24 cellular contexts compared by ENCODE assay signal in the genomic region with DNA sequence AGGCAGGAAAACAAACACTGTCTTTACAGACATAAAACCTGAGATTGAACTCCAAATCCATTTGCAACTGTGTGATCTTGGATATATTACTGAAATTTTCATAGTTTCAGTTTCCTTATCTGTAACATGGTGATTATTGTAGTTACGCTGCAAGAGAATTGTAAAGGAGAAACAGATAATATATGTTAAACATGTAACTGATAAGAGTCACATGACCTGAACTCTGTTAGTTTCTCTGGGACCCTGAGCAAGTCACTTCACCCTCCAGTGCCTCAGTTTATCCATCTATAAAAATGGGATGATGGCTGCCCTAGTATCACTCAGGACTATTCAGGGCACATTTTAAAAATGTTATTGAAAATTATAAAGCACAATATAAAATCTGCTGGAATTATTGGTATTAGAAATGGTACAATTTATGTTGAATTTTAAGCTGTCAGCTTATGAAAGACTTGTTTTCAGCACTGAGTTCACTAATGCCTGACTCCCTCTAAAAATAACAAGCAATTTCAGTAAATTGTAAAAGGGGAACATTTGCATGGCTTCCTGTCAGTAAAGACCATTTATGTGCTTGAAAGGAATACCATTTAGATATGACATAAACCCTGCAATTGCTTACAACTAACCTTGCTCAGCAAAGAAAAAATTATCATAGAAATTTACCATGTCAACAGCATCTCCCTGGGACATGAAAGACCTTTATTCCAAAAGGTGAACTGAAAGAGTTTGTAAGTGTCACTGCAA.
DNase-seq lines count a peak whose midpoint lies in the region; ATAC-seq and TF ChIP-seq lines count a peak whose summit lies in the region.
"Had no signal": no experiment of that assay in that cellular context is flagged by ENCODE, and none has a peak within 500 bp of the region (broad histone marks: within the 10 kb centered on the region; RNA-seq: fewer than 3 reads in every experiment).

No MANE protein-coding gene starts in this region.

- DNase-seq in NCI-H2227 treated with DMSO at 0.1 percent for 48 hours (lab: John Stamatoyannopoulos, UW) (peak; percentile 63), esophagus muscularis mucosa (ENCODE audit: extremely low spot score) (peak; percentile 26), Peyer's patch (no peak), SHP77 treated with DMSO at 0.1 percent for 48 hours (lab: John Stamatoyannopoulos, UW) (no peak)
- DNase-seq: AML-193; Calu3; CD8-positive, alpha-beta memory T cell; DMS153; KBM-7; MM.1S; NCI-H1092; NCI-H2029 treated with DMSO at 0.1 percent for 48 hours; NCI-H524 treated with DMSO at 0.1 percent for 48 hours; PC-9; SIG-M5; T-cell had no signal

- H3K9me2 ChIP-seq in DOHH2 (replicated peaks; ENCODE audit: control insufficient read depth, low read length), result no peaks in the 10 kb centered on the region

- H3K27me3 ChIP-seq in DOHH2 (ENCODE audit: control insufficient read depth, low read length) (no peaks in the 10 kb centered on the region), esophagus muscularis mucosa (no peaks in the 10 kb centered on the region), Peyer's patch (no peaks in the 10 kb centered on the region)

- no peaks in the 10 kb centered on the region for H4K20me1 ChIP-seq in DOHH2 (ENCODE audit: control insufficient read depth, insufficient read depth, low read depth, low read length)

- no peaks in the 10 kb centered on the region for H3K9me3 ChIP-seq in DOHH2 (ENCODE audit: control insufficient read depth, insufficient read depth, low read length)
- no peaks in the 10 kb centered on the region for H3K9me3 ChIP-seq in esophagus muscularis mucosa
- H3K9me3 ChIP-seq in Peyer's patch, result no peaks in the 10 kb centered on the region

- TF ChIP-seq POLR2A in esophagus muscularis mucosa (IDR thresholded peaks at IDR 0.05; ENCODE audit: low read depth) (no peak), Peyer's patch (IDR thresholded peaks at IDR 0.05) (no peak)

- no peak for TF ChIP-seq EP300 in esophagus muscularis mucosa (IDR thresholded peaks at IDR 0.05)

- intact Hi-C loops in esophagus muscularis mucosa (cut with DNase I), result no loop called here

- WGBS in esophagus muscularis mucosa, result 96% methylated on average over 1 of the region's 1 CpG

- peak overlapping the region; percentile 17; the same call in 1 of the 2 replicates for H3K27ac ChIP-seq in DOHH2 (ENCODE audit: low read depth, low read length)
- no peak overlapping the region for H3K27ac ChIP-seq in esophagus muscularis mucosa (replicated peaks in 1 of 4)
- no peak overlapping the region for H3K27ac ChIP-seq in Peyer's patch
- H3K27ac ChIP-seq: C4-2B, HL-60, PC-9, RWPE1 had no signal

- no peak for TF ChIP-seq CTCF in DOHH2 (IDR thresholded peaks at IDR 0.05; ENCODE audit: low read depth, low read length, poor library complexity, severe bottlenecking)
- no peak for TF ChIP-seq CTCF in esophagus muscularis mucosa (IDR thresholded peaks at IDR 0.05)
- no peak for TF ChIP-seq CTCF in Peyer's patch (IDR thresholded peaks at IDR 0.05)

- H3F3A ChIP-seq in DOHH2 (ENCODE audit: control insufficient read depth, insufficient read depth), result no peaks in the 10 kb centered on the region

- peak overlapping the region; percentile 57 for H3K4me3 ChIP-seq in DOHH2 (ENCODE audit: low read length)
- H3K4me3 ChIP-seq in esophagus muscularis mucosa, result no peak overlapping the region
- no peak overlapping the region for H3K4me3 ChIP-seq in Peyer's patch
- H3K4me3 ChIP-seq: PC-9 had no signal

- peak; percentile 52 for ATAC-seq in GM21619 (IDR thresholded peaks at IDR 0.05; ENCODE audit: unreplicated experiment)
- no peak for ATAC-seq in SK-N-SH treated with all-trans-retinoic acid at 6 μM for 48 hours
- ATAC-seq in HG03139 (IDR thresholded peaks at IDR 0.05; ENCODE audit: unreplicated experiment), result no peak
- ATAC-seq: HepG2, T-cell had no signal

- H3K4me1 ChIP-seq in DOHH2 (ENCODE audit: control insufficient read depth, low read length) (peaks cover 39% of the 10 kb centered on the region), esophagus muscularis mucosa (no peaks in the 10 kb centered on the region), Peyer's patch (no peaks in the 10 kb centered on the region)

- no peaks in the 10 kb centered on the region for H3K79me2 ChIP-seq in DOHH2 (ENCODE audit: control insufficient read depth, low read length)

- peak overlapping the region; percentile 67 for H3K4me2 ChIP-seq in DOHH2 (ENCODE audit: low read length)
- H3K4me2 ChIP-seq: PC-9 had no signal

- H3K36me3 ChIP-seq in DOHH2 (ENCODE audit: control insufficient read depth, low read length), result no peaks in the 10 kb centered on the region
- H3K36me3 ChIP-seq in esophagus muscularis mucosa, result no peaks in the 10 kb centered on the region
- H3K36me3 ChIP-seq in Peyer's patch, result no peaks in the 10 kb centered on the region

TF ChIP-seq in SK-N-SH treated with all-trans-retinoic acid at 6 μM for 48 hours, 23 proteins besides CTCF, POLR2A, EP300 and RAD21:
- TF ChIP-seq ARNTL (CRISPR knock-in tag; IDR thresholded peaks at IDR 0.05; ENCODE audit: borderline replicate concordance, low read depth), result no peak
- no peak for TF ChIP-seq ZFP30 (CRISPR knock-in tag; IDR thresholded peaks at IDR 0.05)
- no peak for TF ChIP-seq OSR1 (CRISPR knock-in tag; IDR thresholded peaks at IDR 0.05)
- TF ChIP-seq, protein P1, sequence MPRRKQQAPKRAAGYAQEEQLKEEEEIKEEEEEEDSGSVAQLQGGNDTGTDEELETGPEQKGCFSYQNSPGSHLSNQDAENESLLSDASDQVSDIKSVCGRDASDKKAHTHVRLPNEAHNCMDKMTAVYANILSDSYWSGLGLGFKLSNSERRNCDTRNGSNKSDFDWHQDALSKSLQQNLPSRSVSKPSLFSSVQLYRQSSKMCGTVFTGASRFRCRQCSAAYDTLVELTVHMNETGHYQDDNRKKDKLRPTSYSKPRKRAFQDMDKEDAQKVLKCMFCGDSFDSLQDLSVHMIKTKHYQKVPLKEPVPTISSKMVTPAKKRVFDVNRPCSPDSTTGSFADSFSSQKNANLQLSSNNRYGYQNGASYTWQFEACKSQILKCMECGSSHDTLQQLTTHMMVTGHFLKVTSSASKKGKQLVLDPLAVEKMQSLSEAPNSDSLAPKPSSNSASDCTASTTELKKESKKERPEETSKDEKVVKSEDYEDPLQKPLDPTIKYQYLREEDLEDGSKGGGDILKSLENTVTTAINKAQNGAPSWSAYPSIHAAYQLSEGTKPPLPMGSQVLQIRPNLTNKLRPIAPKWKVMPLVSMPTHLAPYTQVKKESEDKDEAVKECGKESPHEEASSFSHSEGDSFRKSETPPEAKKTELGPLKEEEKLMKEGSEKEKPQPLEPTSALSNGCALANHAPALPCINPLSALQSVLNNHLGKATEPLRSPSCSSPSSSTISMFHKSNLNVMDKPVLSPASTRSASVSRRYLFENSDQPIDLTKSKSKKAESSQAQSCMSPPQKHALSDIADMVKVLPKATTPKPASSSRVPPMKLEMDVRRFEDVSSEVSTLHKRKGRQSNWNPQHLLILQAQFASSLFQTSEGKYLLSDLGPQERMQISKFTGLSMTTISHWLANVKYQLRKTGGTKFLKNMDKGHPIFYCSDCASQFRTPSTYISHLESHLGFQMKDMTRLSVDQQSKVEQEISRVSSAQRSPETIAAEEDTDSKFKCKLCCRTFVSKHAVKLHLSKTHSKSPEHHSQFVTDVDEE (CRISPR knock-in tag; IDR thresholded peaks at IDR 0.05), result no peak
- TF ChIP-seq BACH2 (CRISPR knock-in tag; IDR thresholded peaks at IDR 0.05; ENCODE audit: borderline replicate concordance), result no peak
- TF ChIP-seq ZC3H10 (CRISPR knock-in tag; IDR thresholded peaks at IDR 0.05), result no peak
- TF ChIP-seq SNAI2 (CRISPR knock-in tag; IDR thresholded peaks at IDR 0.05), result no peak

Comparison
In these comparisons a context has a peak if more than half of its experiments do, and no peak if none do; other contexts are left out.
1. DNase-seq: peak in NCI-H2227 treated with DMSO at 0.1 percent for 48 hours (single experiment) and esophagus muscularis mucosa (single experiment); none in Peyer's patch (0 of 3) and SHP77 treated with DMSO at 0.1 percent for 48 hours (single experiment).